1 cellular context compared by ENCODE assay signal in genomic region chr7:149723795-149724495, GRCh38.
A peak's percentile ranks its signal among the peaks of the same experiment; 100 is the strongest.
TF ChIP-seq lines count a peak whose summit lies in the region.

No MANE protein-coding gene starts in this region.

TF ChIP-seq in K562, 482 proteins besides CTCF, POLR2A, EP300 and RAD21 (continued from another document):
- no peak for TF ChIP-seq ZBTB12 (CRISPR knock-in tag; IDR thresholded peaks at IDR 0.05)
- no peak for TF ChIP-seq E2F5 (CRISPR knock-in tag; IDR thresholded peaks at IDR 0.05)
- no peak for TF ChIP-seq E2F4 (CRISPR knock-in tag; IDR thresholded peaks at IDR 0.05; ENCODE audit: low read depth)
- TF ChIP-seq SMC3 (conservative IDR thresholded peaks at IDR 0.05; ENCODE audit: insufficient read depth, low read depth, low read length) = no peak
- no peak for TF ChIP-seq IRF1 (CRISPR knock-in tag; IDR thresholded peaks at IDR 0.05; ENCODE audit: borderline replicate concordance)
- 0 out of 2 replicates have a peak, but pooled peaks have one; percentile 17 for TF ChIP-seq RBFOX2 (IDR thresholded peaks at IDR 0.05; ENCODE audit: low read depth, low read length)
- no peak for TF ChIP-seq ZNF280B (CRISPR knock-in tag; IDR thresholded peaks at IDR 0.05)
